Comparison of ENCODE assay signal across 9 cellular contexts in the genomic region with DNA sequence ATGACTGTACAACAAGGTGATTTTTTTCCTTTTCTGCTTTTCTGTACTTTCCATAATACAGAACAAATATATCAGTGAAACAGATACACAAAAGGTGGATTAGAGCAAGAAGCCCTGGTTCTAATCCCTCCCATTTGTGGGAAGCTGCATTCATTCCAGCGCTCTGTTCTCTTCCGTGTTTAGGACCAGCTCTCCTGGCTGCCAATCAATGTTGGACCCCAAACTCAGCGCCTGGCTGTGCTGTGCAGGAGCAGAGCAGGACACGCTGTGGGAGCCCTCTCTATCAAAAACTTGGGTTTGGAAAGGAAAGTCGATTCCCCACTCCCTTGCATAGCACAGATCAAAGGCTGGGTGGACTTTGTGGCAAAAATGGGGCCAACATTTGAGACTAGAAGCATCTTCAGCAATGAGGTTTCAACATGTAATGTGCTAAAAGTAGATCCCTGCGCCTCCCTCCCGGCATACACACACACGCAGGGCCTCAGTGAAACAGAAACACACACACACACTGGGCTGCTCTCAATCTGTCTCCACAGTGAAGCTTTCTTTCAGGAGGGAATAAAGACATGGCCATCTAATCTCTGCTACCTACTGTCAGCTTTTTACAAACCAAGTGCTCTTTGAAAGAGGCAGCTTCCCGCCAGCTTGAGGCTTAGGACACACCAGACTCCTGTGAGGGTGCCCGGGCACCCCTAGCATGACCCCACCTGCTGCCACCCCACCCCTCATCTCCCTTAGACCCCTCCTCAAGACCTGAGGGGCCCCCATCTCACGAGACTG. TPM values are rescaled to one million over a fixed set of nuclear protein-coding genes. Genes with fewer than 3 reads are reported as not detected.
DNase-seq lines count a peak whose midpoint lies in the region; ATAC-seq, FAIRE-seq and TF ChIP-seq lines count a peak whose summit lies in the region.
"Had no signal": no experiment of that assay in that cellular context is flagged by ENCODE, and none has a peak within 500 bp of the region (broad histone marks: within the 10 kb centered on the region; RNA-seq: fewer than 3 reads in every experiment).

No MANE protein-coding gene starts in this region.

- H3K27ac ChIP-seq in astrocyte (ENCODE audit: low read depth, low read length) = peak overlapping the region; percentile 51
- H3K27ac ChIP-seq in lung (ENCODE audit: low read depth in 1 of 2, low read length in 1 of 2) = peak overlapping the region; percentile 49 to 65
- peak overlapping the region; percentile 1 for H3K27ac ChIP-seq in thymus (ENCODE audit: low read depth)

- peak overlapping the region; percentile 39 for H3K4me3 Mint-ChIP-seq in activated CD4-positive, alpha-beta T cell treated with anti-CD3 and anti-CD28 coated beads, Interleukin-2, amount 10 ng/mL, durations not matched to agents 24 days and 14 days
- H3K4me3 Mint-ChIP-seq in astrocyte (ENCODE audit: unreplicated experiment) = peak overlapping the region; percentile 16

- intact Hi-C loops in activated CD4-positive, alpha-beta T cell treated with anti-CD3 and anti-CD28 coated beads, Interleukin-2, amount 10 ng/mL, durations not matched to agents 24 days and 14 days (cut with micrococcal nuclease) = loop anchor here (10.0 kb wide), 1 partner anchor 550 kb away; no protein-coding TSS in a partner anchor

- H3K9me3 ChIP-seq in astrocyte (ENCODE audit: insufficient read depth, low read depth, low read length) (no peaks in the 10 kb centered on the region), lung (ENCODE audit: control insufficient read depth in 2 of 2, insufficient read depth in 1 of 2, low read length in 1 of 2) (no peaks in the 10 kb centered on the region), thymus (ENCODE audit: control insufficient read depth) (no peaks in the 10 kb centered on the region)

- H3K36me3 ChIP-seq in astrocyte (ENCODE audit: insufficient read depth, low read length) (peaks cover 48% of the 10 kb centered on the region), lung (ENCODE audit: control insufficient read depth in 2 of 2, insufficient read depth in 2 of 2, low read length in 2 of 2) (peaks cover 7 to 52% of the 10 kb centered on the region in 2 donors), thymus (ENCODE audit: control insufficient read depth, insufficient read depth) (peaks cover 52% of the 10 kb centered on the region)

- H3K27me3 Mint-ChIP-seq in activated CD4-positive, alpha-beta T cell treated with anti-CD3 and anti-CD28 coated beads, Interleukin-2, amount 10 ng/mL, durations not matched to agents 24 days and 14 days = no peaks in the 10 kb centered on the region
- no peaks in the 10 kb centered on the region for H3K27me3 Mint-ChIP-seq in astrocyte (ENCODE audit: low read depth, unreplicated experiment)

- DNase-seq in activated CD4-positive, alpha-beta T cell treated with anti-CD3 and anti-CD28 coated beads, Interleukin-2, amount 10 ng/mL, durations not matched to agents 24 days and 14 days = no peak
- DNase-seq in activated CD4-positive, alpha-beta T cell treated with anti-CD3 and anti-CD28 coated beads, Interleukin-2, amount 50 U/mL, for 1 hour = no peak
- DNase-seq in astrocyte (ENCODE audit: low read depth) (no peak), lung (ENCODE audit: low spot score) (no peak), NCI-H345 (lab: John Stamatoyannopoulos, UW) (no peak), middle frontal gyrus (ENCODE audit: extremely low spot score, low spot score) (no peak)
- DNase-seq: ACHN had no signal

- TF ChIP-seq CTCF in astrocyte (IDR thresholded peaks at IDR 0.05; ENCODE audit: insufficient read depth, low read depth, low read length) = no peak
- TF ChIP-seq CTCF in lung (IDR thresholded peaks at IDR 0.05; ENCODE audit: control extremely low read depth, extremely low read depth) = no peak

- H3K9ac ChIP-seq in astrocyte (ENCODE audit: low read length) = peak overlapping the region; percentile 55

- H3K9me3 Mint-ChIP-seq in activated CD4-positive, alpha-beta T cell treated with anti-CD3 and anti-CD28 coated beads, Interleukin-2, amount 10 ng/mL, durations not matched to agents 24 days and 14 days = no peaks in the 10 kb centered on the region
- H3K9me3 Mint-ChIP-seq in astrocyte (ENCODE audit: unreplicated experiment) = no peaks in the 10 kb centered on the region

- H4K20me1 ChIP-seq in astrocyte (ENCODE audit: insufficient read depth, low read length) = peaks cover 98% of the 10 kb centered on the region

- H3K4me1 Mint-ChIP-seq in activated CD4-positive, alpha-beta T cell treated with anti-CD3 and anti-CD28 coated beads, Interleukin-2, amount 10 ng/mL, durations not matched to agents 24 days and 14 days = peaks cover 95% of the 10 kb centered on the region
- H3K4me1 Mint-ChIP-seq in astrocyte (ENCODE audit: low read depth, unreplicated experiment) = peaks cover 78% of the 10 kb centered on the region

- no peak overlapping the region for H2AFZ ChIP-seq in astrocyte (ENCODE audit: low read depth, low read length)

- H3K27ac Mint-ChIP-seq in activated CD4-positive, alpha-beta T cell treated with anti-CD3 and anti-CD28 coated beads, Interleukin-2, amount 10 ng/mL, durations not matched to agents 24 days and 14 days = peak overlapping the region; percentile 76
- H3K27ac Mint-ChIP-seq in astrocyte (ENCODE audit: unreplicated experiment) = peak overlapping the region; percentile 77

- peak overlapping the region; percentile 98 for H3K4me2 ChIP-seq in astrocyte (ENCODE audit: low read length)

- no peaks in the 10 kb centered on the region for H3K27me3 ChIP-seq in astrocyte (ENCODE audit: insufficient read depth, low read length)
- no peaks in the 10 kb centered on the region for H3K27me3 ChIP-seq in lung (ENCODE audit: control insufficient read depth, insufficient read depth)
- no peaks in the 10 kb centered on the region for H3K27me3 ChIP-seq in thymus (ENCODE audit: control insufficient read depth, insufficient read depth)

- peak overlapping the region; percentile 26 for H3K4me3 ChIP-seq in astrocyte (ENCODE audit: insufficient read depth, low read depth, low read length)
- no peak overlapping the region for H3K4me3 ChIP-seq in lung
- no peak overlapping the region for H3K4me3 ChIP-seq in thymus (ENCODE audit: low read length)

- ATAC-seq in lung (ENCODE audit: insufficient read depth, low FRiP score) (no peak), HG03045 (IDR thresholded peaks at IDR 0.05; ENCODE audit: unreplicated experiment) (no peak)

- H3K36me3 Mint-ChIP-seq in activated CD4-positive, alpha-beta T cell treated with anti-CD3 and anti-CD28 coated beads, Interleukin-2, amount 10 ng/mL, durations not matched to agents 24 days and 14 days (ENCODE audit: low read depth) = peaks cover 85% of the 10 kb centered on the region
- peaks cover 32% of the 10 kb centered on the region for H3K36me3 Mint-ChIP-seq in astrocyte (ENCODE audit: low read depth, unreplicated experiment)

- H3K4me1 ChIP-seq in astrocyte (ENCODE audit: insufficient read depth, low read length) (peaks cover 79% of the 10 kb centered on the region), lung (ENCODE audit: control insufficient read depth in 2 of 2, insufficient read depth in 2 of 2, low read length in 2 of 2) (peaks cover 51 to 57% of the 10 kb centered on the region in 2 donors), thymus (ENCODE audit: control insufficient read depth, insufficient read depth, low read length) (peaks cover 59% of the 10 kb centered on the region)

- WGBS in lung, 2 donors = 77 to 86% methylated on average over 11 of the region's 11 CpGs
- WGBS in thymus = 88% methylated on average over 11 of the region's 11 CpGs

- H3K79me2 ChIP-seq in astrocyte (ENCODE audit: insufficient read depth, low read length) = peaks cover 100% of the 10 kb centered on the region

- FAIRE-seq in astrocyte (lab: Jason Lieb, UNC) = peak; percentile 13

RNA-seq across cellular contexts. Expression of a gene that starts 12.2 kb away (rescaled TPM):
- total RNA-seq in activated CD4-positive, alpha-beta T cell treated with anti-CD3 and anti-CD28 coated beads, Interleukin-2, amount 10 ng/mL, durations not matched to agents 24 days and 14 days = 369 and 376 TPM in 2 replicates
- total RNA-seq in astrocyte (558 and 620 TPM in 2 replicates), lung (100 to 1,000 TPM; 116 to 325 TPM)
- polyA plus RNA-seq in lung (100 to 1,000 TPM in 1 of 2 donors, 10 to 100 TPM in 1; 72.0 to 294 TPM), thymus (141 TPM)

Comparison
In these comparisons a context has a peak if more than half of its experiments do, and no peak if none do; other contexts are left out.
1. H3K27ac ChIP-seq: peak in every context shown above with its lines; median percentile 57 in lung; 51 in astrocyte; 1 in thymus.